Comparison of ENCODE assay signal across 8 cellular contexts in genomic region chr9:128456613-128457061, GRCh38. TPM values are rescaled to one million over a fixed set of nuclear protein-coding genes. Genes with fewer than 3 reads are reported as not detected.
A peak's percentile ranks its signal among the peaks of the same experiment; 100 is the strongest.
DNase-seq lines count a peak whose midpoint lies in the region; ATAC-seq and TF ChIP-seq lines count a peak whose summit lies in the region.

No MANE protein-coding gene starts in this region.

- ATAC-seq in HG03432 (IDR thresholded peaks at IDR 0.05; ENCODE audit: unreplicated experiment) (peak; percentile 69), lung (ENCODE audit: insufficient read depth, low FRiP score) (peak; percentile 73)

- H3K4me3 ChIP-seq in lung: peak overlapping the region; percentile 90

- peaks cover 0 to 4% of the 10 kb centered on the region in 2 donors for H3K4me1 ChIP-seq in lung (ENCODE audit: control insufficient read depth in 2 of 2, insufficient read depth in 2 of 2, low read length in 2 of 2)

- H3K27me3 ChIP-seq in lung (ENCODE audit: control insufficient read depth, insufficient read depth): no peaks in the 10 kb centered on the region

- 1% methylated on average over 28 to 48 of the region's 48 CpGs for WGBS in lung, 2 donors

- no peaks in the 10 kb centered on the region for H3K9me3 ChIP-seq in lung (ENCODE audit: control insufficient read depth in 2 of 2, insufficient read depth in 1 of 2, low read length in 1 of 2)

- H3K27ac ChIP-seq in lung (ENCODE audit: low read depth in 1 of 2, low read length in 1 of 2): peak overlapping the region in 1 of 2 donors; percentile 83

- peaks cover 0 to 12% of the 10 kb centered on the region in 2 donors for H3K36me3 ChIP-seq in lung (ENCODE audit: control insufficient read depth in 2 of 2, insufficient read depth in 2 of 2, low read length in 2 of 2)

- no peak for TF ChIP-seq CTCF in lung (IDR thresholded peaks at IDR 0.05; ENCODE audit: control extremely low read depth, extremely low read depth)

- DNase-seq in Ammon's horn (ENCODE audit: low spot score) (peak; percentile 79), GM19238 (ENCODE audit: insufficient read length, low spot score) (peak; percentile 88), NCI-H510A treated with DMSO at 0.1 percent for 48 hours (lab: John Stamatoyannopoulos, UW) (peak; percentile 80), ecto neural progenitor cell (ENCODE audit: low spot score) (peak; percentile 85), lung (ENCODE audit: low spot score) (peak; percentile 74)
- DNase-seq in activated CD4-positive, alpha-beta T cell treated with anti-CD3 and anti-CD28 coated beads, Interleukin-2, amount 50 U/mL, for 48 hours: peak; percentile 77 to 82
- peak; percentile 35 to 74 (median 52) for DNase-seq in stimulated activated CD4-positive, alpha-beta T cell treated with anti-CD3 and anti-CD28 coated beads, TNF-alpha, amount 100 ng/mL, for 24 hours (ENCODE audit: low read depth in 3 of 3)

RNA-seq across cellular contexts. Expression of gene ODF2, which starts 0.8 kb away (rescaled TPM):
- 10 to 100 TPM; 31.3 to 34.4 TPM for total RNA-seq in lung
- polyA plus RNA-seq in lung: 10 to 100 TPM; 13.4 to 21.4 TPM

RNA-seq across cellular contexts. Expression of gene CERCAM, which starts 36.0 kb away (rescaled TPM):
- 10 to 100 TPM; 17.9 to 27.5 TPM for total RNA-seq in lung
- polyA plus RNA-seq in lung: 10 to 100 TPM in 1 of 2 donors, 1 to 10 TPM in 1; 6.0 to 10.7 TPM

RNA-seq across cellular contexts. Expression of gene GLE1, which starts 47.9 kb away (rescaled TPM):
- total RNA-seq in lung: 10 to 100 TPM; 22.8 to 24.7 TPM
- 10 to 100 TPM; 11.3 to 19.4 TPM for polyA plus RNA-seq in lung
